In the genomic region with DNA sequence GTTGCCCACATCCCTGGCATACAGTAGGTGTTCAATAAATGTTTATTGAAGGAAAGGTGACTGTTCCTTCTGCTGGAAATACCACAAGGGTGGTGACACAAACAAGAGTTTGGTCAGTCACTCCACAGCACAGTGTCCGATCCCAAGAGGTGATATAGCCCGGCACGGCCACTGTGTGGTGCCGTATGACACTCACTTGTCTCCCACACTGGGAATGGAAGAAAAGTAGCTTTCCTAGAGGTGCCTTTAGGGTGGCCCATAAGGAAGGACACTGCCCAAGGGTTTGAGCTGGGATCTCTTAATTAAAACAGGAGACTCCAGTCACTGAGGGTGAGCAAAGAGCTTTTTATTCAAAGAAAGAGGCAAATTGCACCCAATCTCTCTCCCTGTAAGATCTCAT, we compare ENCODE assay signal across 10 cellular contexts. TPM values are rescaled to one million over a fixed set of nuclear protein-coding genes. Genes with fewer than 3 reads are reported as not detected.
DNase-seq lines count a peak whose midpoint lies in the region; ATAC-seq and TF ChIP-seq lines count a peak whose summit lies in the region.
"Had no signal": no experiment of that assay in that cellular context is flagged by ENCODE, and none has a peak within 500 bp of the region (broad histone marks: within the 10 kb centered on the region; RNA-seq: fewer than 3 reads in every experiment).

No MANE protein-coding gene starts in this region.

- ATAC-seq in GM21825 (IDR thresholded peaks at IDR 0.05; ENCODE audit: unreplicated experiment) (no peak), GM21576 (IDR thresholded peaks at IDR 0.05; ENCODE audit: unreplicated experiment) (no peak), GM19324 (IDR thresholded peaks at IDR 0.05; ENCODE audit: low FRiP score, unreplicated experiment) (no peak)

- DNase-seq in AG04450 (ENCODE audit: low read depth, low spot score) = no peak
- peak; percentile 19 for DNase-seq in adipocyte (ENCODE audit: low read depth)
- DNase-seq in islet precursor cell = peak; percentile 63
- no peak for DNase-seq in tibial nerve (ENCODE audit: low spot score in 2 of 2)
- DNase-seq: activated naive CD4-positive, alpha-beta T cell had no signal

- H3K4me3 ChIP-seq in AG04450 (ENCODE audit: low read depth, low read length) (no peak overlapping the region), HEK293 (ENCODE audit: low read depth, low read length) (no peak overlapping the region), adipocyte (ENCODE audit: low read length) (no peak overlapping the region), tibial nerve (no peak overlapping the region)
- H3K4me3 ChIP-seq: suprapubic skin had no signal

- WGBS in tibial nerve, 2 donors = 67 to 73% methylated on average over 4 of the region's 4 CpGs

- no peak overlapping the region for H3K27ac ChIP-seq in AG04450 (ENCODE audit: low read depth, low read length)
- H3K27ac ChIP-seq in HEK293 (ENCODE audit: extremely low read depth, low read depth, low read length) = no peak overlapping the region
- no peak overlapping the region for H3K27ac ChIP-seq in tibial nerve
- H3K27ac ChIP-seq: suprapubic skin had no signal

- TF ChIP-seq CTCF in AG04450 (IDR thresholded peaks at IDR 0.05; ENCODE audit: low read depth, low read length) = peak; percentile 32
- no peak for TF ChIP-seq CTCF in HEK293 (tag by site-specific recombination; IDR thresholded peaks at IDR 0.05)
- TF ChIP-seq CTCF in tibial nerve (IDR thresholded peaks at IDR 0.05) = no peak

- H3K27me3 ChIP-seq in AG04450 (ENCODE audit: control insufficient read depth, insufficient read depth, low read length) (peaks cover 2% of the 10 kb centered on the region), adipocyte (replicated peaks; ENCODE audit: control insufficient read depth, insufficient read depth, low read length) (no peaks in the 10 kb centered on the region), tibial nerve (no peaks in the 10 kb centered on the region)

- H3K9me3 ChIP-seq in AG04450 (ENCODE audit: control insufficient read depth, insufficient read depth, low read length) (peaks cover 5% of the 10 kb centered on the region; the same call in 1 of the 2 replicates), HEK293 (ENCODE audit: control insufficient read depth, insufficient read depth, low read depth, low read length) (no peaks in the 10 kb centered on the region), adipocyte (ENCODE audit: control insufficient read depth, low read length) (peaks cover 12% of the 10 kb centered on the region), tibial nerve (no peaks in the 10 kb centered on the region)
- H3K9me3 ChIP-seq: suprapubic skin had no signal

- CTCF ChIA-PET in AG04450 (lab: Charles Lee) = interaction anchor here (0.9 to 3.5 kb wide), 22 partner anchors 10 to 593 kb away, joined by 3 to 29 read pairs (median 6); partner anchors contain the start of gene ZNF501
- CTCF ChIA-PET in HEK293 (lab: Yijun Ruan, JAX) = interaction anchor here (0.6 to 1.7 kb wide), 13 partner anchors 9 to 593 kb away, joined by 3 to 12 read pairs (median 3); no protein-coding TSS in a partner anchor

- H3K4me1 ChIP-seq in HEK293 (ENCODE audit: control insufficient read depth, insufficient read depth, low read length) (no peaks in the 10 kb centered on the region), adipocyte (ENCODE audit: control insufficient read depth, insufficient read depth, low read length) (no peaks in the 10 kb centered on the region), tibial nerve (peaks cover 0 to 12% (median 6%) of the 10 kb centered on the region in 4 donors)

- POLR2A ChIA-PET in AG04450 (lab: Yijun Ruan, JAX) = no interaction called here
- POLR2A ChIA-PET in HEK293 (lab: Yijun Ruan, JAX) = interaction anchor here (1.3 kb wide), 1 partner anchor 61 kb away, joined by 3 read pairs; the partner anchor contains the start of genes EXOSC7 and ZDHHC3

- TF ChIP-seq POLR2A in tibial nerve (IDR thresholded peaks at IDR 0.05) = no peak

- TF ChIP-seq EP300 in tibial nerve (IDR thresholded peaks at IDR 0.05) = no peak

- H3K36me3 ChIP-seq in HEK293 (ENCODE audit: control insufficient read depth in 2 of 2, insufficient read depth in 1 of 2, low read length in 2 of 2) = peaks cover 0 to 3% of the 10 kb centered on the region in 2 experiments; a peak in 1 of 3 replicates
- H3K36me3 ChIP-seq in adipocyte (ENCODE audit: control insufficient read depth, insufficient read depth, low read length, severe bottlenecking) = peaks cover 15% of the 10 kb centered on the region
- peaks cover 0 to 25% (median 0%) of the 10 kb centered on the region in 3 donors for H3K36me3 ChIP-seq in tibial nerve

- H3K9ac ChIP-seq in adipocyte (ENCODE audit: low read length) = no peak overlapping the region

TF ChIP-seq in HEK293, 187 proteins besides CTCF, POLR2A, EP300 and RAD21:
- no peak for TF ChIP-seq ZBTB17 (tag by site-specific recombination; IDR thresholded peaks at IDR 0.05)
- no peak for TF ChIP-seq ZNF658 (tag by site-specific recombination; IDR thresholded peaks at IDR 0.05)
- 0 out of 2 replicates have a peak, but pooled peaks have one; percentile 13 for TF ChIP-seq ZNF654 (tag by site-specific recombination; IDR thresholded peaks at IDR 0.05; ENCODE audit: low read depth)

RNA-seq across cellular contexts. Expression of gene TGM4, which starts 40.5 kb away (rescaled TPM):
- polyA plus RNA-seq in AG04450 (2011; rRNA removed) = 0.02 and 0.12 TPM in 2 replicates
- 0.13 TPM in 1 of 2 replicates, not detected in the other for polyA minus RNA-seq in AG04450 (2011; rRNA and poly(A)+ RNA removed)
- total RNA-seq in tibial nerve = not detected

RNA-seq across cellular contexts. Expression of gene TMEM42, which starts 53.2 kb away (rescaled TPM):
- 25.7 TPM in 2 replicates for polyA plus RNA-seq in AG04450 (2011; rRNA removed)
- 11.6 and 15.0 TPM in 2 replicates for polyA minus RNA-seq in AG04450 (2011; rRNA and poly(A)+ RNA removed)
- total RNA-seq in tibial nerve = 10 to 100 TPM; 20.7 to 40.4 (median 32.6) TPM

Comparison
In these comparisons a context has a peak if more than half of its experiments do, and no peak if none do; other contexts are left out.
1. DNase-seq: peak in adipocyte (single experiment) and islet precursor cell (single experiment); none in AG04450 (single experiment) and tibial nerve (0 of 2).